8 cellular contexts compared by ENCODE assay signal in the genomic region with DNA sequence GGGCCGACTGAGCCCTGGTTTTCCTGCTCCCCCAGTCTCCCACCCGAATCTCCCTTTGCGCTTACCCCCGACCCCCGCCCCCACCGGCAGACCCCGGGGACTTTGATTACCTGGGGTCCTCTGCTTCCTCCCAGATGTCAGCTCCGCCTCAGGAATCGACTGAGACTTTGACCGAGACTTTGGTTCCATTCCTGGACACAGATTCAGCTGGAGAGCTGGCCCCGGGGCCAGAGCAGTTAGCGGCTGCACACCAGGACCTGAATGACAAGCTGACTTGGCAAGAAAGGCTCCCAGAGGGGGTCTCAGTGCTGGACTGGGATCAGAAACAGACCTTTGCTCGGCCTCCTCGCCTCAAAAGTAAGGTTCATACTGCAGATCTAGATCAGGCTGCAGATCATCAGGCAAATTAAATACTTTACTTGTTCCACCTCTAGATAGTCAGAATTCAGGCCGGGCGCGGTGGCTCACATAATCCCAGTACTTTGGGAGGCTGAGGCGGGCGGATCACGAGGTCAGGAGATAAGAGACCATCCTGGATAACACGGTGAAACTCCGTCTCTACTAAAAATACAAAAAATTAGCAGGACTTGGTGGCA.
DNase-seq lines count a peak whose midpoint lies in the region; ATAC-seq and TF ChIP-seq lines count a peak whose summit lies in the region.
"Had no signal": no experiment of that assay in that cellular context is flagged by ENCODE, and none has a peak within 500 bp of the region (broad histone marks: within the 10 kb centered on the region; RNA-seq: fewer than 3 reads in every experiment).

No MANE protein-coding gene starts in this region.

- H3K27me3 ChIP-seq in OCI-LY3 (ENCODE audit: low read depth, low read length) (peaks cover 17% of the 10 kb centered on the region), lower lobe of right lung (ENCODE audit: low read depth) (peaks cover 8% of the 10 kb centered on the region), tibial artery (peaks cover 0 to 6% of the 10 kb centered on the region in 2 donors)
- H3K27me3 ChIP-seq in effector memory CD4-positive, alpha-beta T cell (replicated peaks; ENCODE audit: control insufficient read depth, insufficient read depth, low read length, poor library complexity, severe bottlenecking) = peaks cover 3% of the 10 kb centered on the region

- no peak overlapping the region for H2AFZ ChIP-seq in OCI-LY3 (ENCODE audit: low read depth, low read length)

- no peaks in the 10 kb centered on the region for H3K79me2 ChIP-seq in OCI-LY3 (ENCODE audit: low read length)

- DNase-seq in effector memory CD4-positive, alpha-beta T cell = no peak
- no peak for DNase-seq in lower lobe of right lung
- DNase-seq in tibial artery = no peak
- no peak for DNase-seq in T-helper 1 cell
- DNase-seq in dedifferentiated amniotic fluid mesenchymal stem cell (ENCODE audit: extremely low spot score) = no peak

- TF ChIP-seq CTCF in OCI-LY3 (IDR thresholded peaks at IDR 0.05; ENCODE audit: low read depth, low read length) (no peak), lower lobe of right lung (IDR thresholded peaks at IDR 0.05) (no peak), tibial artery (IDR thresholded peaks at IDR 0.05) (no peak)

- no peaks in the 10 kb centered on the region for H4K20me1 ChIP-seq in OCI-LY3 (ENCODE audit: insufficient read depth, low read length)

- H3K27ac ChIP-seq in OCI-LY3 (ENCODE audit: low read length) (no peak overlapping the region), lower lobe of right lung (no peak overlapping the region), tibial artery (no peak overlapping the region)
- no peak overlapping the region for H3K27ac ChIP-seq in effector memory CD4-positive, alpha-beta T cell (ENCODE audit: insufficient read depth, low read length, poor library complexity, severe bottlenecking)
- H3K27ac ChIP-seq: adrenal gland had no signal

- peaks cover 8% of the 10 kb centered on the region; the same call in 1 of the 2 replicates for H3K4me1 ChIP-seq in OCI-LY3 (ENCODE audit: low read length)
- H3K4me1 ChIP-seq in effector memory CD4-positive, alpha-beta T cell (ENCODE audit: control insufficient read depth, insufficient read depth, low read length, poor library complexity, severe bottlenecking) = peaks cover 5% of the 10 kb centered on the region
- peaks cover 13% of the 10 kb centered on the region for H3K4me1 ChIP-seq in lower lobe of right lung
- H3K4me1 ChIP-seq in tibial artery = peaks cover 0 to 15% (median 8%) of the 10 kb centered on the region in 4 donors

- no peak overlapping the region for H3K9ac ChIP-seq in OCI-LY3 (ENCODE audit: low read length)

- no peaks in the 10 kb centered on the region for H3K9me3 ChIP-seq in OCI-LY3 (ENCODE audit: insufficient read depth, low read length)
- no peaks in the 10 kb centered on the region for H3K9me3 ChIP-seq in effector memory CD4-positive, alpha-beta T cell (ENCODE audit: control insufficient read depth, low read length)
- no peaks in the 10 kb centered on the region for H3K9me3 ChIP-seq in lower lobe of right lung
- H3K9me3 ChIP-seq in tibial artery = no peaks in the 10 kb centered on the region
- H3K9me3 ChIP-seq: adrenal gland had no signal

- H3K4me2 ChIP-seq in OCI-LY3 (ENCODE audit: low read length) = peak overlapping the region; percentile 41

- intact Hi-C loops in lower lobe of right lung (cut with DNase I) = no loop called here
- intact Hi-C loops in tibial artery (cut with DNase I; ENCODE audit: low total_unique reads) = no loop called here

- ATAC-seq in lower lobe of right lung (peak; percentile 15 to 29), GM19328 (IDR thresholded peaks at IDR 0.05; ENCODE audit: unreplicated experiment) (no peak)

- H3K4me3 ChIP-seq in OCI-LY3 (ENCODE audit: low read length) = peak overlapping the region; percentile 46
- peak overlapping the region; percentile 34 for H3K4me3 ChIP-seq in effector memory CD4-positive, alpha-beta T cell (ENCODE audit: insufficient read depth, low read depth, low read length, poor library complexity, severe bottlenecking)
- peak overlapping the region; percentile 50 for H3K4me3 ChIP-seq in lower lobe of right lung
- H3K4me3 ChIP-seq in tibial artery = peak overlapping the region; percentile 34 to 53

- H3K36me3 ChIP-seq in OCI-LY3 (replicated peaks; ENCODE audit: low read depth, low read length) = no peaks in the 10 kb centered on the region
- no peaks in the 10 kb centered on the region for H3K36me3 ChIP-seq in effector memory CD4-positive, alpha-beta T cell (ENCODE audit: control insufficient read depth, insufficient read depth, low read length)
- no peaks in the 10 kb centered on the region for H3K36me3 ChIP-seq in lower lobe of right lung
- H3K36me3 ChIP-seq in tibial artery = no peaks in the 10 kb centered on the region
- H3K36me3 ChIP-seq: adrenal gland had no signal
